Comparison of ENCODE assay signal across 2 cellular contexts in the genomic region with DNA sequence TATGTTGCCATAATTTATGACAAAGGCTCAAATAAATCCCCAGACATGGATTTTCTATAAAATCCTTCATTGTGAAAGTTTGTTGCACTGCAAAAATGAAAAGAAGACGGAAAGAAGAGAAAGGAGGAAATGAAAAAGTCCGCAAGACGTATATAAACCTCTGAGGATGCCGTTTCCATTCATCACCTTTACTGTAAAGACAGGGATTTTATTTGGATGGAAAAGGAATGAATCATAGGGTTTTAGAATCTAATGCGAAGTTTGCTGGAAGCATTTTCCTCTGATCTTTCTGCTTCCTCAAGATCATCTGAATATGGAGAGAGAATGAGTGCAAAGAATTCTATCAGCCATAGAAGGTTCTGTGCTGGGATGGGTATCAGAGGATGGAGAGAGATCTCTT.
TF ChIP-seq lines count a peak whose summit lies in the region.

No MANE protein-coding gene starts in this region.

TF ChIP-seq in SK-N-SH, 30 proteins besides CTCF, POLR2A, EP300 and RAD21 (continued from another document):
- TF ChIP-seq TEAD4 (IDR thresholded peaks at IDR 0.05; ENCODE audit: borderline replicate concordance, insufficient read depth): no peak
TF ChIP-seq in SK-N-SH: peak in this region for 2.

TF ChIP-seq in SK-N-SH treated with all-trans-retinoic acid at 6 μM for 48 hours, 23 proteins besides CTCF, POLR2A, EP300 and RAD21 (continued from another document):
- TF ChIP-seq, protein P1, sequence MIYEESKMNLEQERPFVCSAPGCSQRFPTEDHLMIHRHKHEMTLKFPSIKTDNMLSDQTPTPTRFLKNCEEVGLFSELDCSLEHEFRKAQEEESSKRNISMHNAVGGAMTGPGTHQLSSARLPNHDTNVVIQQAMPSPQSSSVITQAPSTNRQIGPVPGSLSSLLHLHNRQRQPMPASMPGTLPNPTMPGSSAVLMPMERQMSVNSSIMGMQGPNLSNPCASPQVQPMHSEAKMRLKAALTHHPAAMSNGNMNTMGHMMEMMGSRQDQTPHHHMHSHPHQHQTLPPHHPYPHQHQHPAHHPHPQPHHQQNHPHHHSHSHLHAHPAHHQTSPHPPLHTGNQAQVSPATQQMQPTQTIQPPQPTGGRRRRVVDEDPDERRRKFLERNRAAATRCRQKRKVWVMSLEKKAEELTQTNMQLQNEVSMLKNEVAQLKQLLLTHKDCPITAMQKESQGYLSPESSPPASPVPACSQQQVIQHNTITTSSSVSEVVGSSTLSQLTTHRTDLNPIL (CRISPR knock-in tag; IDR thresholded peaks at IDR 0.05; ENCODE audit: low read depth): no peak
- TF ChIP-seq, protein P2, sequence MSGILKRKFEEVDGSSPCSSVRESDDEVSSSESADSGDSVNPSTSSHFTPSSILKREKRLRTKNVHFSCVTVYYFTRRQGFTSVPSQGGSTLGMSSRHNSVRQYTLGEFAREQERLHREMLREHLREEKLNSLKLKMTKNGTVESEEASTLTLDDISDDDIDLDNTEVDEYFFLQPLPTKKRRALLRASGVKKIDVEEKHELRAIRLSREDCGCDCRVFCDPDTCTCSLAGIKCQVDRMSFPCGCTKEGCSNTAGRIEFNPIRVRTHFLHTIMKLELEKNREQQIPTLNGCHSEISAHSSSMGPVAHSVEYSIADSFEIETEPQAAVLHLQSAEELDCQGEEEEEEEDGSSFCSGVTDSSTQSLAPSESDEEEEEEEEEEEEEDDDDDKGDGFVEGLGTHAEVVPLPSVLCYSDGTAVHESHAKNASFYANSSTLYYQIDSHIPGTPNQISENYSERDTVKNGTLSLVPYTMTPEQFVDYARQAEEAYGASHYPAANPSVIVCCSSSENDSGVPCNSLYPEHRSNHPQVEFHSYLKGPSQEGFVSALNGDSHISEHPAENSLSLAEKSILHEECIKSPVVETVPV (CRISPR knock-in tag; IDR thresholded peaks at IDR 0.05): no peak
- no peak for TF ChIP-seq OSR1 (CRISPR knock-in tag; IDR thresholded peaks at IDR 0.05)
- TF ChIP-seq ISL1 (CRISPR knock-in tag; IDR thresholded peaks at IDR 0.05): no peak
- TF ChIP-seq RARB (CRISPR knock-in tag; IDR thresholded peaks at IDR 0.05): no peak
- TF ChIP-seq, protein P3, sequence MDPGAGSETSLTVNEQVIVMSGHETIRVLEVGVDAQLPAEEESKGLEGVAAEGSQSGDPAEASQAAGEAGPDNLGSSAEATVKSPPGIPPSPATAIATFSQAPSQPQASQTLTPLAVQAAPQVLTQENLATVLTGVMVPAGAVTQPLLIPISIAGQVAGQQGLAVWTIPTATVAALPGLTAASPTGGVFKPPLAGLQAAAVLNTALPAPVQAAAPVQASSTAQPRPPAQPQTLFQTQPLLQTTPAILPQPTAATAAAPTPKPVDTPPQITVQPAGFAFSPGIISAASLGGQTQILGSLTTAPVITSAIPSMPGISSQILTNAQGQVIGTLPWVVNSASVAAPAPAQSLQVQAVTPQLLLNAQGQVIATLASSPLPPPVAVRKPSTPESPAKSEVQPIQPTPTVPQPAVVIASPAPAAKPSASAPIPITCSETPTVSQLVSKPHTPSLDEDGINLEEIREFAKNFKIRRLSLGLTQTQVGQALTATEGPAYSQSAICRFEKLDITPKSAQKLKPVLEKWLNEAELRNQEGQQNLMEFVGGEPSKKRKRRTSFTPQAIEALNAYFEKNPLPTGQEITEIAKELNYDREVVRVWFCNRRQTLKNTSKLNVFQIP (CRISPR knock-in tag; IDR thresholded peaks at IDR 0.05; ENCODE audit: borderline replicate concordance, low read depth): no peak
- no peak for TF ChIP-seq ZNF8 (CRISPR knock-in tag; IDR thresholded peaks at IDR 0.05)
- TF ChIP-seq BACH2 (CRISPR knock-in tag; IDR thresholded peaks at IDR 0.05; ENCODE audit: borderline replicate concordance): no peak
- TF ChIP-seq PPARA (CRISPR knock-in tag; IDR thresholded peaks at IDR 0.05; ENCODE audit: borderline replicate concordance): no peak
- no peak for TF ChIP-seq ZC3H10 (CRISPR knock-in tag; IDR thresholded peaks at IDR 0.05)
- TF ChIP-seq, protein P4, sequence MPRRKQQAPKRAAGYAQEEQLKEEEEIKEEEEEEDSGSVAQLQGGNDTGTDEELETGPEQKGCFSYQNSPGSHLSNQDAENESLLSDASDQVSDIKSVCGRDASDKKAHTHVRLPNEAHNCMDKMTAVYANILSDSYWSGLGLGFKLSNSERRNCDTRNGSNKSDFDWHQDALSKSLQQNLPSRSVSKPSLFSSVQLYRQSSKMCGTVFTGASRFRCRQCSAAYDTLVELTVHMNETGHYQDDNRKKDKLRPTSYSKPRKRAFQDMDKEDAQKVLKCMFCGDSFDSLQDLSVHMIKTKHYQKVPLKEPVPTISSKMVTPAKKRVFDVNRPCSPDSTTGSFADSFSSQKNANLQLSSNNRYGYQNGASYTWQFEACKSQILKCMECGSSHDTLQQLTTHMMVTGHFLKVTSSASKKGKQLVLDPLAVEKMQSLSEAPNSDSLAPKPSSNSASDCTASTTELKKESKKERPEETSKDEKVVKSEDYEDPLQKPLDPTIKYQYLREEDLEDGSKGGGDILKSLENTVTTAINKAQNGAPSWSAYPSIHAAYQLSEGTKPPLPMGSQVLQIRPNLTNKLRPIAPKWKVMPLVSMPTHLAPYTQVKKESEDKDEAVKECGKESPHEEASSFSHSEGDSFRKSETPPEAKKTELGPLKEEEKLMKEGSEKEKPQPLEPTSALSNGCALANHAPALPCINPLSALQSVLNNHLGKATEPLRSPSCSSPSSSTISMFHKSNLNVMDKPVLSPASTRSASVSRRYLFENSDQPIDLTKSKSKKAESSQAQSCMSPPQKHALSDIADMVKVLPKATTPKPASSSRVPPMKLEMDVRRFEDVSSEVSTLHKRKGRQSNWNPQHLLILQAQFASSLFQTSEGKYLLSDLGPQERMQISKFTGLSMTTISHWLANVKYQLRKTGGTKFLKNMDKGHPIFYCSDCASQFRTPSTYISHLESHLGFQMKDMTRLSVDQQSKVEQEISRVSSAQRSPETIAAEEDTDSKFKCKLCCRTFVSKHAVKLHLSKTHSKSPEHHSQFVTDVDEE (CRISPR knock-in tag; IDR thresholded peaks at IDR 0.05): no peak
- TF ChIP-seq ARNTL (CRISPR knock-in tag; IDR thresholded peaks at IDR 0.05; ENCODE audit: borderline replicate concordance, low read depth): no peak
- no peak for TF ChIP-seq ZNF70 (CRISPR knock-in tag; IDR thresholded peaks at IDR 0.05)
- TF ChIP-seq ZFP30 (CRISPR knock-in tag; IDR thresholded peaks at IDR 0.05): no peak
- TF ChIP-seq CSDC2 (CRISPR knock-in tag; IDR thresholded peaks at IDR 0.05): no peak
- TF ChIP-seq, protein P5, sequence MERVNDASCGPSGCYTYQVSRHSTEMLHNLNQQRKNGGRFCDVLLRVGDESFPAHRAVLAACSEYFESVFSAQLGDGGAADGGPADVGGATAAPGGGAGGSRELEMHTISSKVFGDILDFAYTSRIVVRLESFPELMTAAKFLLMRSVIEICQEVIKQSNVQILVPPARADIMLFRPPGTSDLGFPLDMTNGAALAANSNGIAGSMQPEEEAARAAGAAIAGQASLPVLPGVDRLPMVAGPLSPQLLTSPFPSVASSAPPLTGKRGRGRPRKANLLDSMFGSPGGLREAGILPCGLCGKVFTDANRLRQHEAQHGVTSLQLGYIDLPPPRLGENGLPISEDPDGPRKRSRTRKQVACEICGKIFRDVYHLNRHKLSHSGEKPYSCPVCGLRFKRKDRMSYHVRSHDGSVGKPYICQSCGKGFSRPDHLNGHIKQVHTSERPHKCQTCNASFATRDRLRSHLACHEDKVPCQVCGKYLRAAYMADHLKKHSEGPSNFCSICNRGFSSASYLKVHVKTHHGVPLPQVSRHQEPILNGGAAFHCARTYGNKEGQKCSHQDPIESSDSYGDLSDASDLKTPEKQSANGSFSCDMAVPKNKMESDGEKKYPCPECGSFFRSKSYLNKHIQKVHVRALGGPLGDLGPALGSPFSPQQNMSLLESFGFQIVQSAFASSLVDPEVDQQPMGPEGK (CRISPR knock-in tag; IDR thresholded peaks at IDR 0.05; ENCODE audit: borderline replicate concordance): no peak
- TF ChIP-seq TOX (CRISPR knock-in tag; IDR thresholded peaks at IDR 0.05; ENCODE audit: borderline replicate concordance): no peak
- TF ChIP-seq ESRRG (CRISPR knock-in tag; IDR thresholded peaks at IDR 0.05): no peak
